8 cellular contexts compared by ENCODE assay signal in genomic region chr6:73262701-73263569, GRCh38. TPM values are rescaled to one million over a fixed set of nuclear protein-coding genes. Genes with fewer than 3 reads are reported as not detected.
DNase-seq lines count a peak whose midpoint lies in the region; ATAC-seq and TF ChIP-seq lines count a peak whose summit lies in the region.

Gene KHDC1, minus strand, starts transcription at chr6:73263196. Its CDS starts 20,679 bp downstream, at chr6:73242517.

- peak within 1 kb of the TSS; percentile 62 to 68 (median 64) for H3K27ac ChIP-seq in Peyer's patch
- no peak within 1 kb of the TSS for H3K27ac ChIP-seq in parathyroid adenoma
- peak within 1 kb of the TSS in 2 of 4 donors; percentile 71 to 74 for H3K27ac ChIP-seq in tibial nerve

- peak in 1 of 2 donors; percentile 20 for TF ChIP-seq POLR2A in Peyer's patch (IDR thresholded peaks at IDR 0.05)
- no peak for TF ChIP-seq POLR2A in tibial nerve (IDR thresholded peaks at IDR 0.05)

- H3K27me3 ChIP-seq in Peyer's patch, result no peaks in the 10 kb centered on the region
- no peaks in the 10 kb centered on the region for H3K27me3 ChIP-seq in parathyroid adenoma (ENCODE audit: control insufficient read depth, insufficient read depth, low read length)
- no peaks in the 10 kb centered on the region for H3K27me3 ChIP-seq in tibial nerve

- peak within 1 kb of the TSS; percentile 97 for H2AFZ ChIP-seq in parathyroid adenoma

- H3K36me3 ChIP-seq in Peyer's patch (no peaks in the 10 kb centered on the region), parathyroid adenoma (ENCODE audit: control insufficient read depth, insufficient read depth, low read length) (no peaks in the 10 kb centered on the region), tibial nerve (peaks cover 0 to 1% (median 0%) of the 10 kb centered on the region in 3 donors)

- H3K9ac ChIP-seq in parathyroid adenoma, result no peak within 1 kb of the TSS

- peak; percentile 94 for ATAC-seq in GM19468 (IDR thresholded peaks at IDR 0.05; ENCODE audit: extremely low read depth, unreplicated experiment)

- H3K4me3 ChIP-seq in Peyer's patch (peak within 1 kb of the TSS; percentile 56 to 70 (median 66)), parathyroid adenoma (ENCODE audit: low read depth, low read length) (peak within 1 kb of the TSS; percentile 58), tibial nerve (peak within 1 kb of the TSS; percentile 43 to 76 (median 65))

- DNase-seq in DMS153 treated with DMSO at 0.1 percent for 48 hours (lab: John Stamatoyannopoulos, UW; ENCODE audit: unreplicated experiment) (peak; percentile 49), HS-27A (ENCODE audit: low read depth) (peak; percentile 14), Peyer's patch (peak; percentile 49 to 77 (median 56)), activated gamma-delta T cell treated with Interleukin-2 at 50 U/mL for 16 hours (peak; percentile 58), glomerular visceral epithelial cell (ENCODE audit: extremely low spot score) (peak; percentile 68), tibial nerve (ENCODE audit: low spot score in 2 of 2) (no peak)

- no peak for TF ChIP-seq EP300 in tibial nerve (IDR thresholded peaks at IDR 0.05)

- H3K4me2 ChIP-seq in parathyroid adenoma (ENCODE audit: low read length), result peak within 1 kb of the TSS; percentile 95

- WGBS in tibial nerve, 2 donors, result 2% methylated on average over 15 to 20 of the region's 63 CpGs

- H3K9me3 ChIP-seq in Peyer's patch (no peaks in the 10 kb centered on the region), parathyroid adenoma (ENCODE audit: control insufficient read depth, low read length) (no peaks in the 10 kb centered on the region), tibial nerve (no peaks in the 10 kb centered on the region)

- no peaks in the 10 kb centered on the region for H3K79me2 ChIP-seq in parathyroid adenoma

- TF ChIP-seq CTCF in Peyer's patch (IDR thresholded peaks at IDR 0.05), result no peak
- no peak for TF ChIP-seq CTCF in parathyroid adenoma (IDR thresholded peaks at IDR 0.05)
- TF ChIP-seq CTCF in tibial nerve (IDR thresholded peaks at IDR 0.05), result no peak

- H3K4me1 ChIP-seq in Peyer's patch (no peaks in the 10 kb centered on the region), parathyroid adenoma (no peaks in the 10 kb centered on the region), tibial nerve (peaks cover 0 to 20% (median 3%) of the 10 kb centered on the region in 4 donors)

RNA-seq across cellular contexts. Expression of gene KHDC1, which starts in this region (rescaled TPM):
- total RNA-seq in Peyer's patch (1 to 10 TPM in 2 of 4 donors, under 1 TPM in 1, not detected in 1; 0.57 to 9.1 (median 1.3) TPM), tibial nerve (1 to 10 TPM in 1 of 4 donors, under 1 TPM in 3; 0.42 to 7.4 (median 0.74) TPM)

Comparison
In these comparisons a context has a peak if more than half of its experiments do, and no peak if none do; other contexts are left out.
1. DNase-seq: peak in DMS153 treated with DMSO at 0.1 percent for 48 hours (single experiment), HS-27A (single experiment), Peyer's patch (3 of 3), activated gamma-delta T cell treated with Interleukin-2 at 50 U/mL for 16 hours (single experiment) and glomerular visceral epithelial cell (single experiment); none in tibial nerve (0 of 2).
2. Peak in every context shown above with its lines, with median percentiles within 50 percentile points of each other: H3K4me3 ChIP-seq.